ENCODE assay signal across 8 cellular contexts in genomic region chr3:112293368-112294321, GRCh38. TPM values are rescaled to one million over a fixed set of nuclear protein-coding genes. Genes with fewer than 3 reads are reported as not detected.
DNase-seq lines count a peak whose midpoint lies in the region; ATAC-seq and TF ChIP-seq lines count a peak whose summit lies in the region.

Gene SLC9C1 (minus strand): TSS chr3:112294216. CDS start chr3:112286791, 7,425 bp downstream.

- H3K4me1 Mint-ChIP-seq in activated CD4-positive, alpha-beta memory T cell treated with anti-CD3 and anti-CD28 coated beads for 36 hours (ENCODE audit: low read depth) = peaks cover 23% of the 10 kb centered on the region

- H3K9ac ChIP-seq in muscle layer of colon (ENCODE audit: low read length) = peak within 1 kb of the TSS; percentile 8

- H3K27ac Mint-ChIP-seq in activated CD4-positive, alpha-beta memory T cell treated with anti-CD3 and anti-CD28 coated beads for 36 hours = no peak within 1 kb of the TSS

- H3K36me3 ChIP-seq in esophagus muscularis mucosa (no peaks in the 10 kb centered on the region), muscle layer of colon (ENCODE audit: insufficient read depth, low read length) (no peaks in the 10 kb centered on the region), vagina (no peaks in the 10 kb centered on the region)

- POLR2A ChIA-PET in activated CD4-positive, alpha-beta memory T cell treated with anti-CD3 and anti-CD28 coated beads for 36 hours (lab: Charles Lee) = no interaction called here

- peaks cover 0 to 8% (median 4%) of the 10 kb centered on the region in 4 donors for H3K4me1 ChIP-seq in esophagus muscularis mucosa
- no peaks in the 10 kb centered on the region for H3K4me1 ChIP-seq in muscle layer of colon (ENCODE audit: insufficient read depth, low read length)
- no peaks in the 10 kb centered on the region for H3K4me1 ChIP-seq in vagina

- WGBS in esophagus muscularis mucosa = 35% methylated on average over 15 of the region's 15 CpGs

- H3K9me3 Mint-ChIP-seq in activated CD4-positive, alpha-beta memory T cell treated with anti-CD3 and anti-CD28 coated beads for 36 hours = no peaks in the 10 kb centered on the region

- DNase-seq in stimulated activated naive CD4-positive, alpha-beta T cell (lab: John Stamatoyannopoulos, UW) = peak in 4 of 6 experiments; percentile 21 to 50 (median 35)
- no peak for DNase-seq in stimulated activated naive CD4-positive, alpha-beta T cell treated with Interleukin-2 at 50 U/mL for 16 hours (lab: John Stamatoyannopoulos, UW)
- DNase-seq in NCI-H2171 treated with DMSO at 0.1 percent for 48 hours (lab: John Stamatoyannopoulos, UW) = peak; percentile 82
- no peak for DNase-seq in activated CD4-positive, alpha-beta memory T cell treated with anti-CD3 and anti-CD28 coated beads for 36 hours
- DNase-seq in esophagus muscularis mucosa (ENCODE audit: extremely low spot score) = no peak
- no peak for DNase-seq in vagina (ENCODE audit: extremely low spot score in 2 of 2)

- TF ChIP-seq POLR2A in esophagus muscularis mucosa (IDR thresholded peaks at IDR 0.05; ENCODE audit: low read depth) (no peak), vagina (IDR thresholded peaks at IDR 0.05) (no peak)

- H3K4me3 ChIP-seq in esophagus muscularis mucosa (peak within 1 kb of the TSS; percentile 46 to 56 (median 54)), muscle layer of colon (ENCODE audit: low read depth in 1 of 2, low read length in 2 of 2) (peak within 1 kb of the TSS in 1 of 2 donors; percentile 58), vagina (peak within 1 kb of the TSS; percentile 40 to 42)

- peak; percentile 45 for ATAC-seq in HG03039 (IDR thresholded peaks at IDR 0.05; ENCODE audit: unreplicated experiment)

- intact Hi-C loops in activated CD4-positive, alpha-beta memory T cell treated with anti-CD3 and anti-CD28 coated beads for 36 hours (cut with micrococcal nuclease) = loop anchor here (1.0 kb wide), 3 partner anchors 144 to 238 kb away; no protein-coding TSS in a partner anchor
- intact Hi-C loops in esophagus muscularis mucosa (cut with DNase I) (loop anchor here (5.0 kb wide), 1 partner anchor 239 kb away; no protein-coding TSS in a partner anchor), vagina (cut with DNase I) (loop anchor here (10.0 kb wide), 1 partner anchor 221 kb away; no protein-coding TSS in a partner anchor)

- no peaks in the 10 kb centered on the region for H3K27me3 Mint-ChIP-seq in activated CD4-positive, alpha-beta memory T cell treated with anti-CD3 and anti-CD28 coated beads for 36 hours

- TF ChIP-seq EP300 in esophagus muscularis mucosa (IDR thresholded peaks at IDR 0.05) = no peak

- peak within 1 kb of the TSS; percentile 56 for H3K4me3 Mint-ChIP-seq in activated CD4-positive, alpha-beta memory T cell treated with anti-CD3 and anti-CD28 coated beads for 36 hours

- H3K9me3 ChIP-seq in esophagus muscularis mucosa = no peaks in the 10 kb centered on the region
- no peaks in the 10 kb centered on the region for H3K9me3 ChIP-seq in muscle layer of colon (ENCODE audit: low read length)
- H3K9me3 ChIP-seq in vagina = no peaks in the 10 kb centered on the region

- no peaks in the 10 kb centered on the region for H3K36me3 Mint-ChIP-seq in activated CD4-positive, alpha-beta memory T cell treated with anti-CD3 and anti-CD28 coated beads for 36 hours

- CTCF ChIA-PET in activated CD4-positive, alpha-beta memory T cell treated with anti-CD3 and anti-CD28 coated beads for 36 hours (lab: Charles Lee) = interaction anchor here (0.6 to 5.3 kb wide), 41 partner anchors 10 to 289 kb away, joined by 3 to 42 read pairs (median 5); partner anchors contain the start of genes ATG3, BTLA, CD200 and SLC35A5

- TF ChIP-seq CTCF in esophagus muscularis mucosa (IDR thresholded peaks at IDR 0.05) = peak; percentile 50 to 65 (median 60)
- TF ChIP-seq CTCF in vagina (IDR thresholded peaks at IDR 0.05) = peak; percentile 33 to 49 (median 42)

- H3K27ac ChIP-seq in esophagus muscularis mucosa (replicated peaks in 1 of 4) = peak within 1 kb of the TSS; percentile 63 to 77 (median 70)
- peak within 1 kb of the TSS; percentile 40 for H3K27ac ChIP-seq in muscle layer of colon (ENCODE audit: low read depth, low read length)
- peak within 1 kb of the TSS; percentile 72 for H3K27ac ChIP-seq in vagina

- H3K27me3 ChIP-seq in esophagus muscularis mucosa = no peaks in the 10 kb centered on the region
- H3K27me3 ChIP-seq in muscle layer of colon (ENCODE audit: control insufficient read depth in 1 of 2, insufficient read depth in 2 of 2, low read length in 2 of 2) = no peaks in the 10 kb centered on the region
- H3K27me3 ChIP-seq in vagina = no peaks in the 10 kb centered on the region

RNA-seq across cellular contexts. Expression of gene SLC9C1, which starts in this region (rescaled TPM):
- total RNA-seq in activated CD4-positive, alpha-beta memory T cell treated with anti-CD3 and anti-CD28 coated beads for 36 hours = not detected
- total RNA-seq in esophagus muscularis mucosa (under 1 TPM in 1 of 4 donors, not detected in 3; 0.17 TPM), vagina (not detected)

Comparison
In these comparisons a context has a peak if more than half of its experiments do, and no peak if none do; other contexts are left out.
1. DNase-seq: peak in stimulated activated naive CD4-positive, alpha-beta T cell (4 of 6) and NCI-H2171 treated with DMSO at 0.1 percent for 48 hours (single experiment); none in stimulated activated naive CD4-positive, alpha-beta T cell treated with Interleukin-2 at 50 U/mL for 16 hours (single experiment), activated CD4-positive, alpha-beta memory T cell treated with anti-CD3 and anti-CD28 coated beads for 36 hours (single experiment), esophagus muscularis mucosa (single experiment) and vagina (0 of 2).
2. Peak in every context shown above with its lines, with median percentiles within 50 percentile points of each other: H3K27ac ChIP-seq.